ENCODE assay signal across 20 cellular contexts in the genomic region with DNA sequence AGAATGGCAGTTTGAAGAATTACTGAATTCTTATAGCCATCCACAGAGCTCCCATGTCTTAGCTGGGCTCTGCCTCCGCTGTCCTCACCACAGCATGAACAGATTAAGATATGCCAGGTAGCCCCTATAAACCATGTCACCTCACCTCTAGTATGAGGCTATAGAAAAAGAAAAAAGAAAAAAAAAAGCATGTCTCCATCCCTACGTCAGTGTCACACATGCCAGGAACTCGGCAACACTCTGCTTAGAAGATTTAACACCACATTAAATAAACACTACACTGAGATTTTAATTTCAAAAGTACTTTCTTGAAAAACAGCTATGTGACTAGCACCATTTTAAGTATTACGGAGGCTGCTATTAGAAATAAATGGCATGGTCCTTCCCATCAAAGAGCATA.
DNase-seq lines count a peak whose midpoint lies in the region; ATAC-seq, FAIRE-seq and TF ChIP-seq lines count a peak whose summit lies in the region.
"Had no signal": no experiment of that assay in that cellular context is flagged by ENCODE, and none has a peak within 500 bp of the region (broad histone marks: within the 10 kb centered on the region; RNA-seq: fewer than 3 reads in every experiment).

No MANE protein-coding gene starts in this region.

- H3K27me3 Mint-ChIP-seq in GM23338 (ENCODE audit: insufficient read depth, low read depth, poor library complexity) = no peaks in the 10 kb centered on the region

- no peak overlapping the region for H4K8ac ChIP-seq in H1 (ENCODE audit: extremely low read depth, insufficient read depth, low read length)

- no peak for TF ChIP-seq RAD21 in H1 (IDR thresholded peaks at IDR 0.05 in 1 of 2, conservative IDR thresholded peaks at IDR 0.05 in 1 of 2; ENCODE audit: low read depth in 2 of 2, low read length in 2 of 2)
- no peak for TF ChIP-seq RAD21 in neural cell (conservative IDR thresholded peaks at IDR 0.05)

- H3K36me3 Mint-ChIP-seq in GM23338 (ENCODE audit: low read depth) = peaks cover 11% of the 10 kb centered on the region; the same call in 2 of the 3 replicates
- H3K36me3 Mint-ChIP-seq: CD14-positive monocyte; CD8-positive, alpha-beta T cell had no signal

- H2BK5ac ChIP-seq in H1 (ENCODE audit: low read depth, low read length) = no peak overlapping the region

- H2AFZ ChIP-seq in GM23338 = no peak overlapping the region
- no peak overlapping the region for H2AFZ ChIP-seq in H1 (ENCODE audit: low read length)
- no peak overlapping the region for H2AFZ ChIP-seq in neural cell (ENCODE audit: low read depth, low read length)

- H3K27ac Mint-ChIP-seq in GM23338 = no peak overlapping the region
- H3K27ac Mint-ChIP-seq: CD8-positive, alpha-beta T cell had no signal

- no peak for TF ChIP-seq POLR2A in H1 (IDR thresholded peaks at IDR 0.05; ENCODE audit: control extremely low read depth in 1 of 2, low read depth in 2 of 2, low read length in 2 of 2)
- TF ChIP-seq POLR2A in erythroblast (IDR thresholded peaks at IDR 0.05; ENCODE audit: low read length) = no peak

- H3K23me2 ChIP-seq in H1 (ENCODE audit: low read depth, low read length) = no peaks in the 10 kb centered on the region

- H3K79me1 ChIP-seq in H1 (ENCODE audit: low read depth, low read length) = no peaks in the 10 kb centered on the region

- peaks cover 27% of the 10 kb centered on the region for H3K4me1 Mint-ChIP-seq in GM23338
- H3K4me1 Mint-ChIP-seq: CD14-positive monocyte had no signal

- H3K4ac ChIP-seq in H1 (replicated peaks; ENCODE audit: insufficient read length, low read depth, low read length) = peak overlapping the region; percentile 73

- peak overlapping the region; percentile 38; the same call in 1 of the 2 replicates for H3K18ac ChIP-seq in H1 (ENCODE audit: extremely low read depth, low read length)

- peak; percentile 20 for DNase-seq in NCI-H82 treated with DMSO at 0.1 percent for 48 hours (lab: John Stamatoyannopoulos, UW; ENCODE audit: unreplicated experiment)
- DNase-seq in NCI-H82 (lab: John Stamatoyannopoulos, UW) = no peak
- no peak for DNase-seq in GM23338 (ENCODE audit: low spot score)
- no peak for DNase-seq in H1 (ENCODE audit: low read depth in 1 of 2, low spot score in 2 of 2)
- DNase-seq in foreskin fibroblast = no peak
- no peak for DNase-seq in erythroblast (lab: John Stamatoyannopoulos, UW)
- DNase-seq in DMS79 (lab: John Stamatoyannopoulos, UW) = no peak
- DNase-seq: CD8-positive, alpha-beta T cell; COR-L47; DMS153; DND-41; GDM1 had no signal

- peaks cover 24% of the 10 kb centered on the region for H3K4me1 ChIP-seq in GM23338 (ENCODE audit: insufficient read depth)
- H3K4me1 ChIP-seq in H1 (replicated peaks in 1 of 4; ENCODE audit: control insufficient read depth in 3 of 4, insufficient read depth in 4 of 4, low read length in 3 of 4) = peaks cover 0 to 9% (median 4%) of the 10 kb centered on the region in 4 experiments; a peak in 5 of 7 replicates

- H3K4me3 ChIP-seq in GM23338 = no peak overlapping the region
- no peak overlapping the region for H3K4me3 ChIP-seq in H1 (ENCODE audit: extremely low read depth in 1 of 4, insufficient read depth in 2 of 4, low read depth in 3 of 4, low read length in 4 of 4)
- no peak overlapping the region for H3K4me3 ChIP-seq in neural cell (ENCODE audit: low read length)
- H3K4me3 ChIP-seq in foreskin fibroblast (ENCODE audit: low read depth in 1 of 2, low read length in 2 of 2) = no peak overlapping the region

- no peak overlapping the region for H2BK20ac ChIP-seq in H1 (ENCODE audit: low read length)

- H2BK12ac ChIP-seq in H1 (ENCODE audit: low read depth, low read length) = no peak overlapping the region; the same call in 1 of the 2 replicates

- TF ChIP-seq CTCF in GM23338 (conservative IDR thresholded peaks at IDR 0.05; ENCODE audit: low read depth in 2 of 2) = no peak
- no peak for TF ChIP-seq CTCF in H1 (IDR thresholded peaks at IDR 0.05; ENCODE audit: control extremely low read depth in 1 of 3, insufficient read depth in 1 of 3, low read depth in 1 of 3, low read length in 3 of 3)
- no peak for TF ChIP-seq CTCF in neural cell (IDR thresholded peaks at IDR 0.05; ENCODE audit: poor library complexity, severe bottlenecking)
- no peak for TF ChIP-seq CTCF in foreskin fibroblast (IDR thresholded peaks at IDR 0.05; ENCODE audit: low read depth, low read length)

- no peaks in the 10 kb centered on the region for H3K36me3 ChIP-seq in GM23338 (ENCODE audit: insufficient read depth)
- H3K36me3 ChIP-seq in H1 (ENCODE audit: control insufficient read depth in 2 of 4, insufficient read depth in 4 of 4, low read length in 3 of 4) = no peaks in the 10 kb centered on the region; a peak in 1 of 8 replicates
- no peaks in the 10 kb centered on the region for H3K36me3 ChIP-seq in neural cell (ENCODE audit: insufficient read depth, low read length)

- peak overlapping the region; percentile 59 for H4K91ac ChIP-seq in H1 (replicated peaks; ENCODE audit: insufficient read length, low read length)

- peak overlapping the region; percentile 5; the same call in 1 of the 2 replicates for H3K27ac ChIP-seq in GM23338 (ENCODE audit: low read depth)
- no peak overlapping the region for H3K27ac ChIP-seq in H1 (ENCODE audit: low read depth, low read length)
- peak overlapping the region; percentile 55 for H3K27ac ChIP-seq in neural cell (ENCODE audit: low read length)
- H3K27ac ChIP-seq: 22Rv1, HL-60 had no signal

- peak overlapping the region; percentile 73 for H2BK120ac ChIP-seq in H1 (replicated peaks; ENCODE audit: low read depth, low read length)

- H3K4me2 ChIP-seq in GM23338 (0 out of 2 replicates have a peak overlapping the region, but pooled peaks have one; percentile 63), H1 (ENCODE audit: insufficient read depth in 1 of 2, low read depth in 2 of 2, low read length in 2 of 2) (peak overlapping the region in 1 of 2 experiments; percentile 8; a peak in 1 of 4 replicates), neural cell (ENCODE audit: low read length) (no peak overlapping the region)

- H2BK15ac ChIP-seq in H1 (ENCODE audit: low read length) = no peak overlapping the region

- POLR2A ChIA-PET in H1 (lab: Charles Lee; ENCODE audit: partially characterized antibody) = interaction anchor here (0.7 kb wide), 1 partner anchor 300 kb away, joined by 3 read pairs; no protein-coding TSS in a partner anchor

- CTCF ChIA-PET in H1 (lab: Charles Lee; ENCODE audit: partially characterized antibody) = interaction anchor here (0.7 to 3.3 kb wide), 5 partner anchors 66 to 299 kb away, joined by 3 to 12 read pairs (median 4); no protein-coding TSS in a partner anchor

- H3K9me2 ChIP-seq in GM23338 (ENCODE audit: insufficient read depth) (peaks cover 6% of the 10 kb centered on the region), neural cell (ENCODE audit: insufficient read depth, low read length) (no peaks in the 10 kb centered on the region)

- H3K9ac ChIP-seq in H1 (replicated peaks in 1 of 4; ENCODE audit: extremely low read depth in 1 of 4, low read depth in 3 of 4, low read length in 3 of 4) (no peak overlapping the region), neural cell (ENCODE audit: low read length) (no peak overlapping the region)

- TF ChIP-seq EP300 in H1 (IDR thresholded peaks at IDR 0.05; ENCODE audit: borderline replicate concordance in 1 of 2, low read depth in 2 of 2, low read length in 2 of 2) (no peak), neural cell (conservative IDR thresholded peaks at IDR 0.05; ENCODE audit: poor library complexity, severe bottlenecking) (no peak)

- H3K4me3 Mint-ChIP-seq in GM23338 = no peak overlapping the region; the same call in 2 of the 3 replicates
- H3K4me3 Mint-ChIP-seq: CD14-positive monocyte; CD8-positive, alpha-beta T cell had no signal

- 83% methylated on average over 4 of the region's 4 CpGs; no CpG with 5 or more reads in 1 of the 2 experiments for WGBS in H1 (ENCODE audit: extremely low coverage in 1 of 2, insufficient coverage in 1 of 2, insufficient read length in 1 of 2, insufficient replicate concordance in 2 of 2, low coverage in 1 of 2, low lambda C conversion rate in 2 of 2, missing lambda C conversion rate in 1 of 2), 2 experiments

- peaks cover 12% of the 10 kb centered on the region; the same call in 2 of the 3 replicates for H3K9me3 Mint-ChIP-seq in GM23338
- H3K9me3 Mint-ChIP-seq: CD8-positive, alpha-beta T cell had no signal

- H3K79me2 ChIP-seq in GM23338 (replicated peaks; ENCODE audit: insufficient read depth) (no peaks in the 10 kb centered on the region), H1 (ENCODE audit: control insufficient read depth in 1 of 2, insufficient read depth in 2 of 2, low read length in 2 of 2) (no peaks in the 10 kb centered on the region), neural cell (replicated peaks; ENCODE audit: insufficient read depth, low read length) (no peaks in the 10 kb centered on the region)

- ATAC-seq in GM23338 = no peak
- ATAC-seq: CD8-positive, alpha-beta T cell; HCT116 had no signal

- H4K20me1 ChIP-seq in GM23338 (replicated peaks; ENCODE audit: insufficient read depth) (no peaks in the 10 kb centered on the region), H1 (replicated peaks in 1 of 2; ENCODE audit: control insufficient read depth in 1 of 2, insufficient read depth in 2 of 2, low read length in 2 of 2) (no peaks in the 10 kb centered on the region), neural cell (ENCODE audit: insufficient read depth) (no peaks in the 10 kb centered on the region)

- no peak overlapping the region for H4K5ac ChIP-seq in H1 (ENCODE audit: insufficient read length, low read depth, low read length)

- H3K9me3 ChIP-seq in H1 (ENCODE audit: insufficient read depth in 2 of 2, low read depth in 1 of 2, low read length in 1 of 2) (peaks cover 0 to 3% of the 10 kb centered on the region in 2 experiments; a peak in 2 of 4 replicates), neural cell (ENCODE audit: low read length) (no peaks in the 10 kb centered on the region)

- no peak overlapping the region for H2AK5ac ChIP-seq in H1 (ENCODE audit: low read depth, low read length)

- H3K27me3 ChIP-seq in GM23338 (ENCODE audit: insufficient read depth) (no peaks in the 10 kb centered on the region), H1 (replicated peaks in 1 of 4; ENCODE audit: control insufficient read depth in 3 of 4, extremely low read depth in 1 of 4, insufficient read depth in 3 of 4, low read length in 3 of 4) (no peaks in the 10 kb centered on the region), neural cell (ENCODE audit: insufficient read depth, low read depth, low read length) (no peaks in the 10 kb centered on the region)

- H3K56ac ChIP-seq in H1 (replicated peaks; ENCODE audit: insufficient read length, low read depth, low read length) = no peak overlapping the region

- H3K14ac ChIP-seq in H1 (ENCODE audit: insufficient read length) = no peak overlapping the region

- H3K23ac ChIP-seq in H1 (ENCODE audit: insufficient read length) = no peak overlapping the region

- FAIRE-seq in H1 (lab: Jason Lieb, UNC) = no peak
- FAIRE-seq: D721Med, GM12892, H54 had no signal

- H3F3A ChIP-seq in GM23338 (replicated peaks; ENCODE audit: low read depth) (no peaks in the 10 kb centered on the region), neural cell (ENCODE audit: insufficient read depth, low read length, poor library complexity, severe bottlenecking) (peaks cover 7% of the 10 kb centered on the region)

TF ChIP-seq in GM23338, 12 proteins besides CTCF, POLR2A, EP300 and RAD21 (continues in another document):
- no peak for TF ChIP-seq EZH2phosphoT487 (IDR thresholded peaks at IDR 0.05; ENCODE audit: unreplicated experiment)

TF ChIP-seq in neural cell, 6 proteins besides CTCF, POLR2A, EP300 and RAD21 (continues in another document):
- no peak for TF ChIP-seq POLR2AphosphoS5 (IDR thresholded peaks at IDR 0.05)
